13 cellular contexts compared by ENCODE assay signal in genomic region chr10:486668-487067, GRCh38.
A peak's percentile ranks its signal among the peaks of the same experiment; 100 is the strongest.
DNase-seq lines count a peak whose midpoint lies in the region; ATAC-seq and TF ChIP-seq lines count a peak whose summit lies in the region.
"Had no signal": no experiment of that assay in that cellular context is flagged by ENCODE, and none has a peak within 500 bp of the region (broad histone marks: within the 10 kb centered on the region; RNA-seq: fewer than 3 reads in every experiment).

No MANE protein-coding gene starts in this region.

- no peak overlapping the region for H3K27ac Mint-ChIP-seq in activated naive CD8-positive, alpha-beta T cell treated with anti-CD3 and anti-CD28 coated beads, Interleukin-2, amount 10 ng/mL, durations not matched to agents 7 days and 5 days
- H3K27ac Mint-ChIP-seq in activated naive CD8-positive, alpha-beta T cell treated with anti-CD3 and anti-CD28 coated beads for 36 hours = no peak overlapping the region
- H3K27ac Mint-ChIP-seq: HFFc6 had no signal

- no peak for TF ChIP-seq CTCF in adrenal gland (IDR thresholded peaks at IDR 0.05)

- ATAC-seq in activated naive CD8-positive, alpha-beta T cell treated with anti-CD3 and anti-CD28 coated beads, Interleukin-2, amount 10 ng/mL, durations not matched to agents 7 days and 5 days (ENCODE audit: low read depth) = no peak
- ATAC-seq in GM18502 (IDR thresholded peaks at IDR 0.05; ENCODE audit: poor library complexity, unreplicated experiment) = no peak
- ATAC-seq: left ventricle myocardium superior, natural killer cell had no signal

- H3K9me3 ChIP-seq in adrenal gland (replicated peaks in 1 of 3) (no peaks in the 10 kb centered on the region), muscle layer of colon (ENCODE audit: low read length) (no peaks in the 10 kb centered on the region)

- H3K4me1 Mint-ChIP-seq in activated naive CD8-positive, alpha-beta T cell treated with anti-CD3 and anti-CD28 coated beads, Interleukin-2, amount 10 ng/mL, durations not matched to agents 7 days and 5 days = peaks cover 6% of the 10 kb centered on the region
- H3K4me1 Mint-ChIP-seq in activated naive CD8-positive, alpha-beta T cell treated with anti-CD3 and anti-CD28 coated beads for 36 hours = no peaks in the 10 kb centered on the region

- H3K4me3 ChIP-seq in adrenal gland (no peak overlapping the region), muscle layer of colon (ENCODE audit: low read depth in 1 of 2, low read length in 2 of 2) (no peak overlapping the region)

- H3K36me3 ChIP-seq in adrenal gland (replicated peaks in 1 of 2) = no peaks in the 10 kb centered on the region
- peaks cover 4% of the 10 kb centered on the region for H3K36me3 ChIP-seq in muscle layer of colon (ENCODE audit: insufficient read depth, low read length)

- peaks cover 0 to 17% of the 10 kb centered on the region in 2 donors for H3K4me1 ChIP-seq in adrenal gland (replicated peaks in 1 of 2)
- peaks cover 63% of the 10 kb centered on the region for H3K4me1 ChIP-seq in muscle layer of colon (ENCODE audit: insufficient read depth, low read length)

- no peaks in the 10 kb centered on the region for H3K9me3 Mint-ChIP-seq in activated naive CD8-positive, alpha-beta T cell treated with anti-CD3 and anti-CD28 coated beads, Interleukin-2, amount 10 ng/mL, durations not matched to agents 7 days and 5 days
- no peaks in the 10 kb centered on the region for H3K9me3 Mint-ChIP-seq in activated naive CD8-positive, alpha-beta T cell treated with anti-CD3 and anti-CD28 coated beads for 36 hours
- H3K9me3 Mint-ChIP-seq: HFFc6, natural killer cell had no signal

- no peaks in the 10 kb centered on the region for H3K27me3 Mint-ChIP-seq in activated naive CD8-positive, alpha-beta T cell treated with anti-CD3 and anti-CD28 coated beads, Interleukin-2, amount 10 ng/mL, durations not matched to agents 7 days and 5 days
- no peaks in the 10 kb centered on the region for H3K27me3 Mint-ChIP-seq in activated naive CD8-positive, alpha-beta T cell treated with anti-CD3 and anti-CD28 coated beads for 36 hours

- 92 to 97% (median 95%) methylated on average over 11 of the region's 11 CpGs for WGBS in adrenal gland, 4 donors

- H3K36me3 Mint-ChIP-seq in activated naive CD8-positive, alpha-beta T cell treated with anti-CD3 and anti-CD28 coated beads, Interleukin-2, amount 10 ng/mL, durations not matched to agents 7 days and 5 days = no peaks in the 10 kb centered on the region
- H3K36me3 Mint-ChIP-seq in activated naive CD8-positive, alpha-beta T cell treated with anti-CD3 and anti-CD28 coated beads for 36 hours = no peaks in the 10 kb centered on the region
- H3K36me3 Mint-ChIP-seq: natural killer cell had no signal

- H3K27me3 ChIP-seq in adrenal gland = no peaks in the 10 kb centered on the region
- no peaks in the 10 kb centered on the region for H3K27me3 ChIP-seq in muscle layer of colon (ENCODE audit: control insufficient read depth in 1 of 2, insufficient read depth in 2 of 2, low read length in 2 of 2)

- H3K27ac ChIP-seq in adrenal gland (no peak overlapping the region), muscle layer of colon (ENCODE audit: low read depth, low read length) (peak overlapping the region; percentile 93)

- H3K9ac ChIP-seq in muscle layer of colon (ENCODE audit: low read length) = peak overlapping the region; percentile 18

- H3K4me3 Mint-ChIP-seq in activated naive CD8-positive, alpha-beta T cell treated with anti-CD3 and anti-CD28 coated beads, Interleukin-2, amount 10 ng/mL, durations not matched to agents 7 days and 5 days = peak overlapping the region; percentile 35
- H3K4me3 Mint-ChIP-seq in activated naive CD8-positive, alpha-beta T cell treated with anti-CD3 and anti-CD28 coated beads for 36 hours = no peak overlapping the region
- H3K4me3 Mint-ChIP-seq: HFFc6 had no signal

- intact Hi-C loops in adrenal gland (cut with DNase I) = no loop called here

- TF ChIP-seq POLR2A in adrenal gland (IDR thresholded peaks at IDR 0.05) = no peak

- POLR2A ChIA-PET in activated naive CD8-positive, alpha-beta T cell treated with anti-CD3 and anti-CD28 coated beads, Interleukin-2, amount 10 ng/mL, durations not matched to agents 7 days and 5 days (lab: Charles Lee) = no interaction called here

- peak; percentile 16 for DNase-seq in activated naive CD8-positive, alpha-beta T cell treated with anti-CD3 and anti-CD28 coated beads, Interleukin-2, amount 10 ng/mL, durations not matched to agents 7 days and 5 days
- DNase-seq in activated naive CD8-positive, alpha-beta T cell treated with anti-CD3 and anti-CD28 coated beads for 36 hours = no peak
- DNase-seq in adrenal gland = peak in 4 of 7 donors; percentile 11 to 42 (median 18)
- no peak for DNase-seq in H4 (ENCODE audit: low spot score)
- DNase-seq in NCI-H1417 treated with DMSO at 0.1 percent for 48 hours (lab: John Stamatoyannopoulos, UW) = no peak
- DNase-seq: activated CD4-positive, alpha-beta T cell treated with anti-CD3 and anti-CD28 coated beads, Interleukin-2, amount 50 U/mL, for 1 hour; AML-193; HFFc6; left ventricle myocardium superior; natural killer cell; SIG-M5 had no signal

Comparison
In these comparisons a context has a peak if more than half of its experiments do, and no peak if none do; other contexts are left out.
1. DNase-seq: peak in activated naive CD8-positive, alpha-beta T cell treated with anti-CD3 and anti-CD28 coated beads, Interleukin-2, amount 10 ng/mL, durations not matched to agents 7 days and 5 days (single experiment) and adrenal gland (4 of 7); none in activated naive CD8-positive, alpha-beta T cell treated with anti-CD3 and anti-CD28 coated beads for 36 hours (single experiment), H4 (single experiment) and NCI-H1417 treated with DMSO at 0.1 percent for 48 hours (single experiment).